ENCODE assay signal across 1 cellular context in genomic region chr6:139418426-139419132, GRCh38.
TF ChIP-seq lines count a peak whose summit lies in the region.

No MANE protein-coding gene starts in this region.

TF ChIP-seq in A549, 52 proteins besides CTCF, POLR2A, EP300 and RAD21:
- TF ChIP-seq FOSL2 (IDR thresholded peaks at IDR 0.05), result no peak
- no peak for TF ChIP-seq FOSL2 (CRISPR knock-in tag; IDR thresholded peaks at IDR 0.05)
- peak; percentile 82 for TF ChIP-seq MAFK (IDR thresholded peaks at IDR 0.05; ENCODE audit: partially characterized antibody)
